Comparison of ENCODE assay signal across 18 cellular contexts in the genomic region with DNA sequence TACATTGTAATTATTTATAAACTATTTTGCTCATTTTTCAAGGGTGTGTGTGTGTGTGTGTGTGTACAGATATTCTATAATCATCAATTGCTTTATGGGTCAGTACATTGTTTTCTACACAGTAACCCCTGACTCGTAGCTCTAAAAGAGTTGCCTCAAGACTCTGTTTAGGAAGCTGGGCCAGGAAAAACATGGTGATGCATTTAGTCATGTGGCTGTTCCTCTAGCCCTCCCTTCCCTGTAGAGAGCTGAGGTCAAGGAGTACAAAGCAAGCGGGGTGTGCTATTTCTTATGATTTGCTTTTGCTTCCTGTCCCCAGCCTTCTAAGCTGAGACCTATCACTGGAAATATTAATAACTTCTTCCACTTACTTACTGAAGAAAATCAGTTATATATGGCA. TPM values are rescaled to one million over a fixed set of nuclear protein-coding genes. Genes with fewer than 3 reads are reported as not detected.
DNase-seq lines count a peak whose midpoint lies in the region; ATAC-seq and TF ChIP-seq lines count a peak whose summit lies in the region.
"Had no signal": no experiment of that assay in that cellular context is flagged by ENCODE, and none has a peak within 500 bp of the region (broad histone marks: within the 10 kb centered on the region; RNA-seq: fewer than 3 reads in every experiment).

No MANE protein-coding gene starts in this region.

- intact Hi-C loops in PC-3 (cut with micrococcal nuclease), result no loop called here
- intact Hi-C loops in posterior vena cava (cut with DNase I), result no loop called here

- no peak for TF ChIP-seq CTCF in PC-3 (conservative IDR thresholded peaks at IDR 0.05; ENCODE audit: low read depth, low read length)

- H3K27ac ChIP-seq in PC-3 (ENCODE audit: low read length), result no peak overlapping the region
- H3K27ac ChIP-seq: PC-9 had no signal

- CTCF ChIA-PET in PC-3 (lab: Charles Lee), result no interaction called here

- no peak overlapping the region for H3K4me3 ChIP-seq in PC-3 (ENCODE audit: low read length)
- H3K4me3 ChIP-seq: PC-9 had no signal

- no peaks in the 10 kb centered on the region for H3K79me2 ChIP-seq in PC-3 (ENCODE audit: low read length)

- H2AFZ ChIP-seq in PC-3 (ENCODE audit: low read length), result no peak overlapping the region
- H2AFZ ChIP-seq: PC-9 had no signal

- H3K27me3 ChIP-seq in PC-3 (ENCODE audit: low read length), result no peaks in the 10 kb centered on the region

- H3K9ac ChIP-seq in PC-3 (ENCODE audit: low read length), result no peak overlapping the region

- H3K36me3 ChIP-seq in PC-3 (ENCODE audit: low read depth, low read length), result no peaks in the 10 kb centered on the region

- no peaks in the 10 kb centered on the region for H4K20me1 ChIP-seq in PC-3 (ENCODE audit: low read length)

- H3K4me2 ChIP-seq in PC-3 (ENCODE audit: low read length), result no peak overlapping the region
- H3K4me2 ChIP-seq: PC-9 had no signal

- H3K9me3 ChIP-seq in PC-3 (ENCODE audit: low read length), result no peaks in the 10 kb centered on the region

- ATAC-seq in PC-3, result no peak
- no peak for ATAC-seq in esophagus mucosa
- no peak for ATAC-seq in HG03442 (IDR thresholded peaks at IDR 0.05; ENCODE audit: unreplicated experiment)

- H3K4me1 ChIP-seq in PC-3 (ENCODE audit: insufficient read depth, low read length), result no peaks in the 10 kb centered on the region

- peak; percentile 28 for DNase-seq in EL
- peak; percentile 7 for DNase-seq in PC-3
- DNase-seq in dermis blood vessel endothelial cell, result peak; percentile 7
- DNase-seq in hepatic stellate cell (ENCODE audit: low spot score), result peak; percentile 4
- DNase-seq in posterior vena cava (ENCODE audit: low spot score), result no peak
- no peak for DNase-seq in superior temporal gyrus (ENCODE audit: extremely low spot score)
- DNase-seq: CD4-positive, alpha-beta memory T cell; DMS79 treated with DMSO at 0.1 percent for 48 hours; HFFc6; NCI-H1105 treated with DMSO at 0.1 percent for 48 hours; NCI-H187; NCI-H446; PC-9 had no signal

- H3K9me2 ChIP-seq in PC-3 (replicated peaks; ENCODE audit: low read length), result no peaks in the 10 kb centered on the region

- no TSS peak for BruUV-seq in PC-3 (replicated peaks; lab: Mats Ljungman, UMichigan)

- POLR2A ChIA-PET in PC-3 (lab: Charles Lee; ENCODE audit: unreplicated experiment), result no interaction called here

- H3F3A ChIP-seq in PC-3 (ENCODE audit: low read length, unreplicated experiment), result no peaks in the 10 kb centered on the region

RNA-seq across cellular contexts. Expression of a gene that starts 34.8 kb away (rescaled TPM):
- total RNA-seq in PC-3 (2014; rRNA removed), result not detected in 2 replicates
- not detected in 2 replicates for total RNA-seq in dermis blood vessel endothelial cell
- not detected for total RNA-seq in esophagus mucosa
- not detected for total RNA-seq in posterior vena cava
- total RNA-seq: A673; CD4-positive, alpha-beta memory T cell; H1; SK-MEL-5 had no signal

Comparison
In these comparisons a context has a peak if more than half of its experiments do, and no peak if none do; other contexts are left out.
1. DNase-seq: peak in EL (single experiment), PC-3 (single experiment), dermis blood vessel endothelial cell (single experiment) and hepatic stellate cell (single experiment); none in posterior vena cava (single experiment) and superior temporal gyrus (single experiment).